Comparison of ENCODE assay signal across 39 cellular contexts in the genomic region with DNA sequence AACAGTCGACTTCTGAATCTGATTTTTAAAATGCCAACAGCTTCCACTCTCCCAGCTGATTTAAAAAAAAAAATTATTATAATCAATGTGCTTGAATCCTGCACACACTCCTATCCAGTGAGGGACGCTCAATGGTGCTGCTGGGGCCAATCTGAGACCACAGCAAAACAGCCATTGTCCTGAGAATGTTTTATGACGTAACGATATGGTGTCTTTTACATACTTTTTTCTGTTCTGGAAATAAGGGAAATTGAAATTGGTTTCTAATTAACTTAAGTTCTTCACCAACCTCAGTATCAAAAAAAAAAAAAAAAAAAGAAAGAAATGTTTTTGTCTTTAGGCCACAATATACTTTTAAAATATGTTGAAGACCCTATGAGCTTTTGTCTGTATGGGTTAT.
"Had no signal": no experiment of that assay in that cellular context is flagged by ENCODE, and none has a peak within 500 bp of the region (broad histone marks: within the 10 kb centered on the region; RNA-seq: fewer than 3 reads in every experiment).

No MANE protein-coding gene starts in this region.

- H3K4me3 Mint-ChIP-seq: activated naive CD4-positive, alpha-beta T cell treated with anti-CD3 and anti-CD28 coated beads for 36 hours; activated naive CD4-positive, alpha-beta T cell treated with anti-CD3 and anti-CD28 coated beads, Interleukin-2, amount 10 ng/mL, durations not matched to agents 7 days and 5 days; activated naive CD4-positive, alpha-beta T cell treated with anti-CD3 and anti-CD28 coated beads, Interleukin-2, amount 50 U/mL, for 24 hours; activated naive CD8-positive, alpha-beta T cell; activated naive CD8-positive, alpha-beta T cell treated with anti-CD3 and anti-CD28 coated beads for 36 hours; activated naive CD8-positive, alpha-beta T cell treated with anti-CD3 and anti-CD28 coated beads, Interleukin-2, amount 10 ng/mL, durations not matched to agents 7 days and 5 days; activated naive CD8-positive, alpha-beta T cell treated with anti-CD3 and anti-CD28 coated beads, Interleukin-2, amount 50 U/mL, for 24 hours; activated T-cell treated with anti-CD3 and anti-CD28 coated beads, Interleukin-2, amount 50 U/mL, for 24 hours; activated T-cell treated with anti-CD3 and anti-CD28 coated beads, Interleukin-2, amount 50 U/mL, for 4 hours; activated T-cell treated with anti-CD3 and anti-CD28 coated beads, Interleukin-2, amount 50 U/mL, for 72 hours; activated T-helper 1 cell treated with anti-CD3 and anti-CD28 coated beads, Interleukin-12 subunit alpha, Interleukin-12 subunit beta, Interleukin-2, Interleukin-4 antibody, amounts not matched to agents 30 ng/mL and 10 ng/mL and 1 ng/mL, durations not matched to agents 14 hours and 24 hours and 36 hours; activated T-helper 17 cell treated with anti-CD3 and anti-CD28 coated beads, Interleukin-2, amount 50 U/mL, for 72 hours; brain; central memory CD8-positive, alpha-beta T cell had no signal

- H3K4me1 Mint-ChIP-seq: activated naive CD4-positive, alpha-beta T cell treated with anti-CD3 and anti-CD28 coated beads, Interleukin-2, amount 10 ng/mL, durations not matched to agents 7 days and 5 days; activated naive CD4-positive, alpha-beta T cell treated with anti-CD3 and anti-CD28 coated beads, Interleukin-2, amount 50 U/mL, for 24 hours; activated naive CD8-positive, alpha-beta T cell treated with anti-CD3 and anti-CD28 coated beads for 36 hours; activated naive CD8-positive, alpha-beta T cell treated with anti-CD3 and anti-CD28 coated beads, Interleukin-2, amount 10 ng/mL, durations not matched to agents 7 days and 5 days; activated naive CD8-positive, alpha-beta T cell treated with anti-CD3 and anti-CD28 coated beads, Interleukin-2, amount 50 U/mL, for 24 hours; activated T-helper 17 cell treated with anti-CD3 and anti-CD28 coated beads, Interleukin-2, amount 50 U/mL, for 72 hours; central memory CD8-positive, alpha-beta T cell had no signal

- H3K9me3 ChIP-seq: adrenal gland, ascending aorta had no signal

- H3K9me3 Mint-ChIP-seq: activated T-cell treated with anti-CD3 and anti-CD28 coated beads, Interleukin-2, amount 50 U/mL, for 4 hours; activated T-helper 17 cell treated with anti-CD3 and anti-CD28 coated beads, Interleukin-2, amount 50 U/mL, for 72 hours; activated T-helper 2 cell treated with anti-CD3 and anti-CD28 coated beads, Interferon-gamma antibody, Interleukin-2, Interleukin-4, amounts not matched to agents 10 μg/mL and 5 μg/mL and 100 μg/mL, durations not matched to agents 14 hours and 24 hours and 36 hours had no signal

- H3K4me3 ChIP-seq: adrenal gland, ascending aorta, body of pancreas, breast epithelium, cardiac muscle cell had no signal

- H3K36me3 ChIP-seq: adrenal gland, ascending aorta, brain microvascular endothelial cell, breast epithelium, cardiac muscle cell had no signal

- H3K27me3 ChIP-seq: adrenal gland, ascending aorta, body of pancreas, brain microvascular endothelial cell had no signal

- FAIRE-seq: astrocyte, bronchial epithelial cell had no signal

- H3K27ac ChIP-seq: adrenal gland, ascending aorta, body of pancreas, brain microvascular endothelial cell, breast epithelium, cardiac muscle cell had no signal

- DNase-seq: activated effector memory CD4-positive, alpha-beta T cell treated with anti-CD3 and anti-CD28 coated beads, Interleukin-2, amount 50 U/mL, for 16 hours; activated effector memory CD4-positive, alpha-beta T cell treated with Interleukin-2 at 50 U/mL for 16 hours; activated gamma-delta T cell; activated gamma-delta T cell treated with Interleukin-2 at 50 U/mL for 16 hours; activated naive CD4-positive, alpha-beta T cell; activated naive CD4-positive, alpha-beta T cell treated with anti-CD3 and anti-CD28 coated beads for 36 hours; activated naive CD4-positive, alpha-beta T cell treated with anti-CD3 and anti-CD28 coated beads, Interleukin-2, amount 10 ng/mL, durations not matched to agents 7 days and 5 days; activated naive CD4-positive, alpha-beta T cell treated with anti-CD3 and anti-CD28 coated beads, Interleukin-2, amount 50 U/mL, for 16 hours; activated naive CD4-positive, alpha-beta T cell treated with Interleukin-2 at 50 U/mL for 16 hours; activated naive CD8-positive, alpha-beta T cell treated with anti-CD3 and anti-CD28 coated beads for 36 hours; activated naive CD8-positive, alpha-beta T cell treated with anti-CD3 and anti-CD28 coated beads, Interleukin-2, amount 10 ng/mL, durations not matched to agents 7 days and 5 days; activated naive CD8-positive, alpha-beta T cell treated with anti-CD3 and anti-CD28 coated beads, Interleukin-2, amount 50 U/mL, for 24 hours; activated T-cell treated with anti-CD3 and anti-CD28 coated beads, Interleukin-2, amount 50 U/mL, for 1 hour; activated T-cell treated with anti-CD3 and anti-CD28 coated beads, Interleukin-2, amount 50 U/mL, for 24 hours; activated T-cell treated with anti-CD3 and anti-CD28 coated beads, Interleukin-2, amount 50 U/mL, for 4 hours; activated T-cell treated with anti-CD3 and anti-CD28 coated beads, Interleukin-2, amount 50 U/mL, for 48 hours; activated T-cell treated with anti-CD3 and anti-CD28 coated beads, Interleukin-2, amount 50 U/mL, for 72 hours; adrenal gland; amniotic stem cell; amygdala; anterior cingulate cortex; body of pancreas; brain microvascular endothelial cell; caudate nucleus; central memory CD4-positive, alpha-beta T cell; cerebellar nuclear complex had no signal

- ATAC-seq: activated naive CD4-positive, alpha-beta T cell treated with anti-CD3 and anti-CD28 coated beads, Interleukin-2, amount 50 U/mL, for 72 hours; activated naive CD8-positive, alpha-beta T cell treated with anti-CD3 and anti-CD28 coated beads, Interleukin-2, amount 50 U/mL, for 24 hours; activated T-cell treated with anti-CD3 and anti-CD28 coated beads, Interleukin-2, amount 50 U/mL, for 4 hours; activated T-cell treated with anti-CD3 and anti-CD28 coated beads, Interleukin-2, amount 50 U/mL, for 72 hours; activated T-helper 17 cell treated with anti-CD3 and anti-CD28 coated beads, Interleukin-2, amount 50 U/mL, for 72 hours; body of pancreas had no signal

- H3K4me1 ChIP-seq: adrenal gland, ascending aorta, body of pancreas, breast epithelium had no signal

- H3K27ac Mint-ChIP-seq: activated naive CD4-positive, alpha-beta T cell treated with anti-CD3 and anti-CD28 coated beads for 36 hours; activated naive CD4-positive, alpha-beta T cell treated with anti-CD3 and anti-CD28 coated beads, Interleukin-2, amount 10 ng/mL, durations not matched to agents 7 days and 5 days; activated naive CD4-positive, alpha-beta T cell treated with anti-CD3 and anti-CD28 coated beads, Interleukin-2, amount 50 U/mL, for 24 hours; activated naive CD4-positive, alpha-beta T cell treated with anti-CD3 and anti-CD28 coated beads, Interleukin-2, amount 50 U/mL, for 72 hours; activated naive CD8-positive, alpha-beta T cell; activated naive CD8-positive, alpha-beta T cell treated with anti-CD3 and anti-CD28 coated beads for 36 hours; activated naive CD8-positive, alpha-beta T cell treated with anti-CD3 and anti-CD28 coated beads, Interleukin-2, amount 10 ng/mL, durations not matched to agents 7 days and 5 days; activated naive CD8-positive, alpha-beta T cell treated with anti-CD3 and anti-CD28 coated beads, Interleukin-2, amount 50 U/mL, for 24 hours; activated T-cell treated with anti-CD3 and anti-CD28 coated beads, Interleukin-2, amount 50 U/mL, for 24 hours; activated T-cell treated with anti-CD3 and anti-CD28 coated beads, Interleukin-2, amount 50 U/mL, for 72 hours; activated T-helper 1 cell treated with anti-CD3 and anti-CD28 coated beads, Interleukin-12 subunit alpha, Interleukin-12 subunit beta, Interleukin-2, Interleukin-4 antibody, amounts not matched to agents 30 ng/mL and 10 ng/mL and 1 ng/mL, durations not matched to agents 14 hours and 24 hours and 36 hours; activated T-helper 17 cell treated with anti-CD3 and anti-CD28 coated beads, Interleukin-2, amount 50 U/mL, for 72 hours; activated T-helper 2 cell treated with anti-CD3 and anti-CD28 coated beads, Interferon-gamma antibody, Interleukin-2, Interleukin-4, amounts not matched to agents 10 μg/mL and 5 μg/mL and 100 μg/mL, durations not matched to agents 14 hours and 24 hours and 36 hours; brain had no signal

- H3K27me3 Mint-ChIP-seq: activated naive CD4-positive, alpha-beta T cell treated with anti-CD3 and anti-CD28 coated beads, Interleukin-2, amount 10 ng/mL, durations not matched to agents 7 days and 5 days; activated naive CD8-positive, alpha-beta T cell treated with anti-CD3 and anti-CD28 coated beads, Interleukin-2, amount 50 U/mL, for 24 hours had no signal

- H3K36me3 Mint-ChIP-seq: activated naive CD4-positive, alpha-beta T cell treated with anti-CD3 and anti-CD28 coated beads, Interleukin-2, amount 10 ng/mL, durations not matched to agents 7 days and 5 days; activated naive CD4-positive, alpha-beta T cell treated with anti-CD3 and anti-CD28 coated beads, Interleukin-2, amount 50 U/mL, for 24 hours; activated naive CD8-positive, alpha-beta T cell; activated naive CD8-positive, alpha-beta T cell treated with anti-CD3 and anti-CD28 coated beads for 36 hours; activated naive CD8-positive, alpha-beta T cell treated with anti-CD3 and anti-CD28 coated beads, Interleukin-2, amount 10 ng/mL, durations not matched to agents 7 days and 5 days had no signal
